ENCODE assay signal across 17 cellular contexts in the genomic region with DNA sequence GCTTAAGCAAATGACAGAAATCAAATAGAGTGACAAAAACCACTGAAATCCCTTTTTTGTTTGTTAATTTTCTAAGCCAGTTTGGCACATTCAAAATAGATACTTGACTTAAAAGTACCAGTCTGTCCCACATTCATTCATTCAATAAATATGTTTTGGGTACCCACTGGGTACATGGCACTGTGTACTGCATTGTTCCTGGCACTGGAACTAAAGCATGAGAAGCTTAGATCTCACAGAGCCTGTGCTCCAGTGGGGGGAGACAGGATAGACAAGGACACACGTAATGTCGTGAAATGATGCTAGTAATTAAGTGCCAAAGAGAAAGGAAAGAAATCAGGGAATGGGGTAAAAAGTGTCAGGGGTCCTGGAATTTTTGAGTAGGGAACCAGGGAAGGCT.
"Had no signal": no experiment of that assay in that cellular context is flagged by ENCODE, and none has a peak within 500 bp of the region (broad histone marks: within the 10 kb centered on the region; RNA-seq: fewer than 3 reads in every experiment).

No MANE protein-coding gene starts in this region.

- H3K27ac Mint-ChIP-seq: activated naive CD8-positive, alpha-beta T cell treated with anti-CD3 and anti-CD28 coated beads for 36 hours; mesothelial cell of epicardium; natural killer cell treated with Interleukin-12 subunit alpha and Interleukin-12 subunit beta and Interleukin-15 and Interleukin-18, amount 100 ng/mL, for 72 hours; WTC11 had no signal

- DNase-seq: activated CD8-positive, alpha-beta memory T cell treated with anti-CD3 and anti-CD28 coated beads, Interleukin-2, amount 50 U/mL, for 4 hours; activated naive CD4-positive, alpha-beta T cell treated with Interleukin-2 at 50 U/mL for 16 hours; activated naive CD8-positive, alpha-beta T cell treated with anti-CD3 and anti-CD28 coated beads for 36 hours; activated T-cell treated with anti-CD3 and anti-CD28 coated beads, Interleukin-2, amount 50 U/mL, for 4 hours; cerebellar nuclear complex; cortex of kidney; psoas muscle; right cardiac atrium; stimulated activated CD4-positive, alpha-beta T cell treated with anti-CD3 and anti-CD28 coated beads, Interleukin-4, amount 100 ng/mL, for 4 hours; stimulated activated naive CD8-positive, alpha-beta T cell treated with anti-CD3 and anti-CD28 coated beads, Interleukin-15, Interleukin-2, amounts not matched to agents 100 U/mL and 50 U/mL, for 24 hours; T-helper 9 cell; transverse colon had no signal

- H3K9me3 Mint-ChIP-seq: activated naive CD8-positive, alpha-beta T cell treated with anti-CD3 and anti-CD28 coated beads for 36 hours; activated T-cell treated with anti-CD3 and anti-CD28 coated beads, Interleukin-2, amount 50 U/mL, for 4 hours; mesothelial cell of epicardium; natural killer cell treated with Interleukin-12 subunit alpha and Interleukin-12 subunit beta and Interleukin-15 and Interleukin-18, amount 100 ng/mL, for 72 hours; WTC11 had no signal

- H3K36me3 Mint-ChIP-seq: activated naive CD8-positive, alpha-beta T cell treated with anti-CD3 and anti-CD28 coated beads for 36 hours; natural killer cell treated with Interleukin-12 subunit alpha and Interleukin-12 subunit beta and Interleukin-15 and Interleukin-18, amount 100 ng/mL, for 72 hours; WTC11 had no signal

- H3K27me3 ChIP-seq: breast epithelium, left lung, transverse colon had no signal

- H3K27me3 Mint-ChIP-seq: activated naive CD8-positive, alpha-beta T cell treated with anti-CD3 and anti-CD28 coated beads for 36 hours; natural killer cell treated with Interleukin-12 subunit alpha and Interleukin-12 subunit beta and Interleukin-15 and Interleukin-18, amount 100 ng/mL, for 72 hours had no signal

- H3K27ac ChIP-seq: transverse colon had no signal

- ATAC-seq: left lung; psoas muscle; right cardiac atrium; stimulated activated naive CD8-positive, alpha-beta T cell treated with anti-CD3 and anti-CD28 coated beads, Interleukin-15, Interleukin-2, amounts not matched to agents 100 U/mL and 50 U/mL, for 24 hours; WTC11 had no signal

- H3K9me3 ChIP-seq: breast epithelium, left lung, psoas muscle, transverse colon had no signal

- H3K4me3 Mint-ChIP-seq: activated T-cell treated with anti-CD3 and anti-CD28 coated beads, Interleukin-2, amount 50 U/mL, for 4 hours; mesothelial cell of epicardium; natural killer cell treated with Interleukin-12 subunit alpha and Interleukin-12 subunit beta and Interleukin-15 and Interleukin-18, amount 100 ng/mL, for 72 hours; WTC11 had no signal

- H3K36me3 ChIP-seq: breast epithelium, left lung, transverse colon had no signal
